11 cellular contexts compared by ENCODE assay signal in the genomic region with DNA sequence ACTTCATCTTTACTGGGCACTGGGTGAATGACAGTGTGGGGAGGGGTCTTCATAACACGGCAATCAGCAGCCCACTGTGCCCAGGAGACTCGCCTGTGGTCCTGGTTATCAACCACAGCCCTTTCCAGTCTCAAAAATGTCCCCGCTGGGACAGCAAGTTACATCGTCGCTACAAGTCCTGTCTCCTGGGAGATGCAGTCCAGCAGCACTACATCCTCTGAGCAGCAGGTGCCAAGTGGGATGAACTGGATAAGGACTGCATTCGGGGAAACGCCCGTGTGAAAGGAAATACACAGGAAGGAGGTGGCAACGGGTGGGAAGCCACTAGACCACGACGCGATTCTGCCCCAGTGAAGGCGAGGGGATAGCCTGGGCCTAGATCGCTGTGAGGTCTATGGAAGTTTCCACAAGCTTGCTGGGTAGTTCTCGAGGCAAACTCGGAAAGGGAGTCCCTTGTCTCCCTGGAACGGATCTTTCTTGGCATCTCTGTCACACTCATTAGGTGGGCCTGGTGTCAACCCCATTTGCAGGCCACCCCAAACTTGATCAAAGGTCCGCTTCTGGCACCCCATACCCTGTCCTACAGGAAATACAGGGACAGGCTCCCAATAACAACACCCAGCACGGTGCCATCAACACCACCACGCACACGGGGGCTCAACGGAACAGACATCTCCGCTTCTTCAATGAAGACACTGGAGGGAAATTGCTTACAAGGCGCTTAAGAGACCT. TPM values are rescaled to one million over a fixed set of nuclear protein-coding genes. Genes with fewer than 3 reads are reported as not detected.
DNase-seq lines count a peak whose midpoint lies in the region; ATAC-seq and TF ChIP-seq lines count a peak whose summit lies in the region.
"Had no signal": no experiment of that assay in that cellular context is flagged by ENCODE, and none has a peak within 500 bp of the region (broad histone marks: within the 10 kb centered on the region; RNA-seq: fewer than 3 reads in every experiment).

No MANE protein-coding gene starts in this region.

- 0 out of 2 replicates have a peak overlapping the region, but pooled peaks have one; percentile 14 for H2AFZ ChIP-seq in Loucy (ENCODE audit: low read length)

- H3K4me3 ChIP-seq in Caco-2 (ENCODE audit: low read depth, low read length) (no peak overlapping the region), Loucy (ENCODE audit: low read length, poor library complexity, severe bottlenecking) (no peak overlapping the region), colonic mucosa (no peak overlapping the region)

- peak overlapping the region; percentile 32 for H3K27ac ChIP-seq in colonic mucosa

- H3K9me3 ChIP-seq in Caco-2 (no peaks in the 10 kb centered on the region), Loucy (ENCODE audit: insufficient read depth, low read depth, low read length) (no peaks in the 10 kb centered on the region), colonic mucosa (no peaks in the 10 kb centered on the region)

- H3K9me3 Mint-ChIP-seq in Caco-2 (ENCODE audit: unreplicated experiment) (no peaks in the 10 kb centered on the region), osteocyte (ENCODE audit: unreplicated experiment) (no peaks in the 10 kb centered on the region)

- H3K4me1 ChIP-seq in Caco-2 (peaks cover 16% of the 10 kb centered on the region), Loucy (ENCODE audit: insufficient read depth, low read length, poor library complexity, severe bottlenecking) (peaks cover 18% of the 10 kb centered on the region), colonic mucosa (no peaks in the 10 kb centered on the region)

- DNase-seq in Caco-2 (no peak), colonic mucosa (peak; percentile 16), osteocyte (ENCODE audit: extremely low spot score, unreplicated experiment) (peak; percentile 57), NCI-H69 (lab: John Stamatoyannopoulos, UW) (no peak)
- no peak for DNase-seq in stimulated activated CD4-positive, alpha-beta T cell treated with anti-CD3 and anti-CD28 coated beads, Interleukin-2, amount 100 ng/mL, for 48 hours
- DNase-seq: activated CD4-positive, alpha-beta T cell treated with anti-CD3 and anti-CD28 coated beads for 4 hours; DMS79; NCI-H2081 treated with DMSO at 0.1 percent for 48 hours had no signal

- intact Hi-C loops in Caco-2 (cut with micrococcal nuclease; ENCODE audit: unreplicated experiment): no loop called here
- intact Hi-C loops in colonic mucosa (cut with DNase I): no loop called here

- H3K4me1 Mint-ChIP-seq in Caco-2 (ENCODE audit: low read depth, unreplicated experiment) (peaks cover 15% of the 10 kb centered on the region), osteocyte (ENCODE audit: unreplicated experiment) (peaks cover 3% of the 10 kb centered on the region)

- H3K9me2 ChIP-seq in Loucy (replicated peaks; ENCODE audit: low read depth, low read length): no peaks in the 10 kb centered on the region

- H4K20me1 ChIP-seq in Loucy (ENCODE audit: insufficient read depth, low read length, poor library complexity, severe bottlenecking): no peaks in the 10 kb centered on the region

- H3K79me2 ChIP-seq in Loucy (ENCODE audit: insufficient read depth, low read length): no peaks in the 10 kb centered on the region

- POLR2A ChIA-PET in Caco-2 (lab: Charles Lee): no interaction called here

- H3K27me3 ChIP-seq in Caco-2 (replicated peaks; ENCODE audit: control insufficient read depth, insufficient read depth, low read length) (no peaks in the 10 kb centered on the region), Loucy (ENCODE audit: insufficient read depth, low read length, poor library complexity, severe bottlenecking) (no peaks in the 10 kb centered on the region), colonic mucosa (peaks cover 23% of the 10 kb centered on the region)

- H3K9ac ChIP-seq in Loucy (ENCODE audit: low read depth, low read length, poor library complexity, severe bottlenecking) (no peak overlapping the region), colonic mucosa (ENCODE audit: low read depth in 2 of 2, low read length in 2 of 2) (peak overlapping the region in 1 of 2 donors; percentile 19)

- no peak for ATAC-seq in HG03025 (IDR thresholded peaks at IDR 0.05; ENCODE audit: low FRiP score, unreplicated experiment)

- peaks cover 33% of the 10 kb centered on the region for H3K36me3 Mint-ChIP-seq in Caco-2 (ENCODE audit: insufficient read depth, unreplicated experiment)
- no peaks in the 10 kb centered on the region for H3K36me3 Mint-ChIP-seq in osteocyte (ENCODE audit: unreplicated experiment)

- H3F3A ChIP-seq in Loucy (ENCODE audit: low read depth): no peaks in the 10 kb centered on the region

- CTCF ChIA-PET in Caco-2 (lab: Charles Lee): no interaction called here

- peak overlapping the region; percentile 4 for H3K27ac Mint-ChIP-seq in Caco-2 (ENCODE audit: unreplicated experiment)
- H3K27ac Mint-ChIP-seq in osteocyte (ENCODE audit: unreplicated experiment): no peak overlapping the region

- H3K27me3 Mint-ChIP-seq in Caco-2 (ENCODE audit: insufficient read depth, unreplicated experiment) (no peaks in the 10 kb centered on the region), osteocyte (ENCODE audit: unreplicated experiment) (peaks cover 35% of the 10 kb centered on the region)

- BruUV-seq in Caco-2 (replicated peaks; lab: Mats Ljungman, UMichigan): no TSS peak

- peak overlapping the region; percentile 44 for H3K4me3 Mint-ChIP-seq in Caco-2 (ENCODE audit: unreplicated experiment)
- H3K4me3 Mint-ChIP-seq in osteocyte (ENCODE audit: unreplicated experiment): no peak overlapping the region

- peaks cover 3% of the 10 kb centered on the region for H3K36me3 ChIP-seq in Caco-2 (ENCODE audit: control insufficient read depth, insufficient read depth, low read length)
- no peaks in the 10 kb centered on the region for H3K36me3 ChIP-seq in Loucy (ENCODE audit: insufficient read depth, low read length)
- H3K36me3 ChIP-seq in colonic mucosa: no peaks in the 10 kb centered on the region

- H3K4me2 ChIP-seq in Loucy (ENCODE audit: low read depth, low read length, poor library complexity, severe bottlenecking): peak overlapping the region; percentile 42

- no peak for TF ChIP-seq CTCF in Caco-2 (IDR thresholded peaks at IDR 0.05; ENCODE audit: insufficient read depth in 1 of 2, low read depth in 1 of 2, low read length in 1 of 2, severe bottlenecking in 1 of 2, unreplicated experiment in 1 of 2)
- TF ChIP-seq CTCF in Loucy (conservative IDR thresholded peaks at IDR 0.05; ENCODE audit: low read length): no peak
- TF ChIP-seq CTCF in colonic mucosa (IDR thresholded peaks at IDR 0.05): no peak
- TF ChIP-seq CTCF in osteocyte (IDR thresholded peaks at IDR 0.05): no peak

RNA-seq across cellular contexts. Expression of a gene that starts 4.4 kb away (rescaled TPM):
- total RNA-seq in Caco-2 (2022) (26.6 and 32.5 TPM in 2 replicates), colonic mucosa (10 to 100 TPM in 1 of 2 donors, 1 to 10 TPM in 1; 4.8 to 16.4 TPM), osteocyte (not detected in 2 replicates)

RNA-seq across cellular contexts. Expression of a gene that starts 35.7 kb away (rescaled TPM):
- 0.09 and 0.21 TPM in 2 replicates for total RNA-seq in Caco-2 (2022)
- under 1 TPM; 0.11 to 0.52 TPM for total RNA-seq in colonic mucosa
- total RNA-seq in osteocyte: 0.16 TPM in 1 of 2 replicates, not detected in the other
- total RNA-seq: epithelial cell of proximal tubule had no signal

RNA-seq across cellular contexts. Expression of a gene that starts 35.8 kb away (rescaled TPM):
- total RNA-seq in Caco-2 (2022): 0.97 and 1.2 TPM in 2 replicates
- under 1 TPM; 0.40 to 0.62 TPM for total RNA-seq in colonic mucosa
- 0.76 and 1.2 TPM in 2 replicates for total RNA-seq in osteocyte
- total RNA-seq: epithelial cell of proximal tubule had no signal

Comparison
In these comparisons a context has a peak if more than half of its experiments do, and no peak if none do; other contexts are left out.
1. DNase-seq: peak in colonic mucosa (single experiment) and osteocyte (single experiment); none in Caco-2 (0 of 2), stimulated activated CD4-positive, alpha-beta T cell treated with anti-CD3 and anti-CD28 coated beads, Interleukin-2, amount 100 ng/mL, for 48 hours (0 of 2) and NCI-H69 (single experiment).